10 cellular contexts compared by ENCODE assay signal in the genomic region with DNA sequence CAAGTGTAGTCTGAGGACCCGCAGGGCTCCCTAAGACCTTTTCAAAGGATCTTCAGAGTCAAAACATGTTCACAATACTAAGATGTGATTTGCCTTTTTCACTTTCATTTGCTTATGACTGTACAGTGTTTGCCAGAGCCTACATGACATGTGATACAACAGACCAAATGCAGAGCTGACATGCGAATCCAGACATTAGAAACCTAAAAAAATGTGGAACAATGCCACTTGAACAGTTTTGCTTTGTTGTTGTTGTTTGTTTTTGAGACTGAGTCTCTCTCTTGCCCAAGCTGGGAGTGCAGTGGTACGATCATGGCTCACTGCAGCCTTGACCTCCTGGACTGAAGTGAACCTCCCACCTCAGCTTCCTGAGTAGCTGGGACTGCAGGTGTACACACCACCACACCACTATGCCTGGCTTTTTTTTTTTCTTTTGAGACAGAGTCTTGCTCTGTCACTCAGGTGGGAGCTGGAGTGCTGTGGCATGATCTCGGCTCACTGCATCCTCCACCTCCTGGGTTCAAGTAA. TPM values are rescaled to one million over a fixed set of nuclear protein-coding genes. Genes with fewer than 3 reads are reported as not detected.
A peak's percentile ranks its signal among the peaks of the same experiment; 100 is the strongest.
DNase-seq lines count a peak whose midpoint lies in the region; ATAC-seq and TF ChIP-seq lines count a peak whose summit lies in the region.
"Had no signal": no experiment of that assay in that cellular context is flagged by ENCODE, and none has a peak within 500 bp of the region (broad histone marks: within the 10 kb centered on the region; RNA-seq: fewer than 3 reads in every experiment).

No MANE protein-coding gene starts in this region.

- H3K79me2 ChIP-seq in DOHH2 (ENCODE audit: control insufficient read depth, low read length), result peaks cover 27% of the 10 kb centered on the region

- H3K36me3 ChIP-seq in DOHH2 (ENCODE audit: control insufficient read depth, low read length) (peaks cover 39% of the 10 kb centered on the region), psoas muscle (ENCODE audit: insufficient read depth in 1 of 2, low read depth in 1 of 2) (peaks cover 0 to 13% of the 10 kb centered on the region in 2 donors)

- H3K27ac ChIP-seq in DOHH2 (ENCODE audit: low read depth, low read length) (no peak overlapping the region), psoas muscle (no peak overlapping the region)

- ATAC-seq in GM19324 (IDR thresholded peaks at IDR 0.05; ENCODE audit: low FRiP score, unreplicated experiment) (peak; percentile 31), HG03064 (IDR thresholded peaks at IDR 0.05; ENCODE audit: low read depth, unreplicated experiment) (peak; percentile 32), psoas muscle (no peak)

- H3K9me2 ChIP-seq in DOHH2 (replicated peaks; ENCODE audit: control insufficient read depth, low read length), result no peaks in the 10 kb centered on the region

- H3K4me2 ChIP-seq in DOHH2 (ENCODE audit: low read length), result peak overlapping the region; percentile 35

- H3K27me3 ChIP-seq in DOHH2 (ENCODE audit: control insufficient read depth, low read length) (no peaks in the 10 kb centered on the region), psoas muscle (ENCODE audit: insufficient read depth in 3 of 3, low read length in 2 of 3) (no peaks in the 10 kb centered on the region)

- H3K4me3 ChIP-seq in DOHH2 (ENCODE audit: low read length) (no peak overlapping the region), psoas muscle (no peak overlapping the region)

- WGBS in psoas muscle, 3 donors, result 55 to 72% (median 68%) methylated on average over 4 of the region's 4 CpGs

- peaks cover 14% of the 10 kb centered on the region for H3F3A ChIP-seq in DOHH2 (ENCODE audit: control insufficient read depth, insufficient read depth)

- TF ChIP-seq CTCF in DOHH2 (IDR thresholded peaks at IDR 0.05; ENCODE audit: low read depth, low read length, poor library complexity, severe bottlenecking) (no peak), psoas muscle (IDR thresholded peaks at IDR 0.05) (no peak)

- peak; percentile 39 to 44 for DNase-seq in activated T-cell treated with anti-CD3 and anti-CD28 coated beads, Interleukin-2, amount 50 U/mL, for 48 hours
- DNase-seq in cortex of kidney (lab: John Stamatoyannopoulos, UW), result no peak
- no peak for DNase-seq in psoas muscle
- no peak for DNase-seq in LoVo (ENCODE audit: low spot score)
- DNase-seq in NCI-H1105 (lab: John Stamatoyannopoulos, UW), result no peak
- DNase-seq: DMS 273 treated with DMSO at 0.1 percent for 48 hours, KBM-7 had no signal

- H3K4me1 ChIP-seq in DOHH2 (ENCODE audit: control insufficient read depth, low read length), result peaks cover 45% of the 10 kb centered on the region
- H3K4me1 ChIP-seq in psoas muscle, result peaks cover 29% of the 10 kb centered on the region

- intact Hi-C loops in psoas muscle (cut with DNase I), result no loop called here

- H3K9me3 ChIP-seq in DOHH2 (ENCODE audit: control insufficient read depth, insufficient read depth, low read length), result no peaks in the 10 kb centered on the region
- no peaks in the 10 kb centered on the region for H3K9me3 ChIP-seq in psoas muscle

- 0 out of 2 replicates have a peak, but pooled peaks cover 13% of the 10 kb centered on the region for H4K20me1 ChIP-seq in DOHH2 (ENCODE audit: control insufficient read depth, insufficient read depth, low read depth, low read length)

RNA-seq across cellular contexts. Expression of a gene that starts 5.3 kb away (rescaled TPM):
- total RNA-seq in psoas muscle, result 10 to 100 TPM; 24.0 to 38.7 (median 35.6) TPM
- 10 to 100 TPM; 18.9 to 33.2 (median 31.1) TPM for polyA plus RNA-seq in psoas muscle

Comparison
In these comparisons a context has a peak if more than half of its experiments do, and no peak if none do; other contexts are left out.
1. ATAC-seq: peak in GM19324 (single experiment) and HG03064 (single experiment); none in psoas muscle (0 of 4).
2. DNase-seq: peak in activated T-cell treated with anti-CD3 and anti-CD28 coated beads, Interleukin-2, amount 50 U/mL, for 48 hours (2 of 2); none in cortex of kidney (single experiment), psoas muscle (0 of 2), LoVo (single experiment) and NCI-H1105 (single experiment).